Comparison of ENCODE assay signal across 22 cellular contexts in the genomic region with DNA sequence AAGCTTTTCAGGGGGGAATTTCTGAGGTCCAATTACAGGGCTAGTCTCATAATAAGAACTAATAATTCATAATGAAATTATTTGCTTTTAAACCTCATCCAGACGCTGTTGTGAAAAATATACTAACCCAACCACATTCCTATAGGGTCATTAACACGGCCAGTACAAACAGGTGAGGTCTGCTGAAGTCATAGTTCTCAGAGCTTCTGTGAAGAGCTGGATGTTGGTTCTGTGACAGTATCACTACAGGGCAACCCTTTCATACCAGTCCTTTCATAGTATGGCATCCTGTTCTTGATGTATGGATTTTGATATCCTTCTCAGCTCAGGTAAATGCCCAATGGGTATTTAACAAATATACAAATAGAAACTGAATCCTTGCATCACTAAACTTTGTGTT.
DNase-seq lines count a peak whose midpoint lies in the region; ATAC-seq and TF ChIP-seq lines count a peak whose summit lies in the region.
"Had no signal": no experiment of that assay in that cellular context is flagged by ENCODE, and none has a peak within 500 bp of the region (broad histone marks: within the 10 kb centered on the region; RNA-seq: fewer than 3 reads in every experiment).

No MANE protein-coding gene starts in this region.

- H3K27me3 ChIP-seq in RWPE2 (ENCODE audit: insufficient read depth, poor library complexity, severe bottlenecking) (no peaks in the 10 kb centered on the region), foreskin keratinocyte (no peaks in the 10 kb centered on the region)
- H3K27me3 ChIP-seq: ascending aorta, MG63, tibial artery had no signal

- H3K9me3 Mint-ChIP-seq in activated naive CD4-positive, alpha-beta T cell treated with anti-CD3 and anti-CD28 coated beads, Interleukin-2, amount 50 U/mL, for 72 hours, result peaks cover 0 to 8% of the 10 kb centered on the region in 2 donors
- no peaks in the 10 kb centered on the region for H3K9me3 Mint-ChIP-seq in stimulated activated naive CD8-positive, alpha-beta T cell treated with anti-CD3 and anti-CD28 coated beads, Interleukin-15, Interleukin-2, amounts not matched to agents 100 ng/mL and 50 ng/mL, for 24 hours
- H3K9me3 Mint-ChIP-seq: CD4-positive, alpha-beta T cell had no signal

- ATAC-seq in activated naive CD4-positive, alpha-beta T cell treated with anti-CD3 and anti-CD28 coated beads, Interleukin-2, amount 50 U/mL, for 72 hours, result peak; percentile 33 to 38
- ATAC-seq in RWPE2 (ENCODE audit: low read depth) (peak; percentile 70), foreskin keratinocyte (peak; percentile 76)
- ATAC-seq: SK-N-SH treated with all-trans-retinoic acid at 6 μM for 48 hours had no signal

- H3K4me1 Mint-ChIP-seq in stimulated activated naive CD8-positive, alpha-beta T cell treated with anti-CD3 and anti-CD28 coated beads, Interleukin-15, Interleukin-2, amounts not matched to agents 100 ng/mL and 50 ng/mL, for 24 hours (ENCODE audit: low read depth), result peaks cover 85% of the 10 kb centered on the region

- H3K36me3 Mint-ChIP-seq in activated naive CD4-positive, alpha-beta T cell treated with anti-CD3 and anti-CD28 coated beads, Interleukin-2, amount 50 U/mL, for 72 hours, result peaks cover 34 to 41% of the 10 kb centered on the region in 2 donors
- H3K36me3 Mint-ChIP-seq in stimulated activated naive CD8-positive, alpha-beta T cell treated with anti-CD3 and anti-CD28 coated beads, Interleukin-15, Interleukin-2, amounts not matched to agents 100 ng/mL and 50 ng/mL, for 24 hours (ENCODE audit: low read depth), result peaks cover 57% of the 10 kb centered on the region

- H3K4me1 ChIP-seq in RWPE2 (ENCODE audit: insufficient read depth, poor library complexity, severe bottlenecking), result peaks cover 12% of the 10 kb centered on the region
- no peaks in the 10 kb centered on the region for H3K4me1 ChIP-seq in foreskin keratinocyte
- H3K4me1 ChIP-seq: ascending aorta, HAP-1, tibial artery had no signal

- no peaks in the 10 kb centered on the region for H3K27me3 Mint-ChIP-seq in stimulated activated naive CD8-positive, alpha-beta T cell treated with anti-CD3 and anti-CD28 coated beads, Interleukin-15, Interleukin-2, amounts not matched to agents 100 ng/mL and 50 ng/mL, for 24 hours
- H3K27me3 Mint-ChIP-seq: CD4-positive, alpha-beta T cell had no signal

- no peak overlapping the region for H3K27ac ChIP-seq in RWPE2 (ENCODE audit: poor library complexity, severe bottlenecking)
- H3K27ac ChIP-seq in foreskin keratinocyte, result no peak overlapping the region
- H3K27ac ChIP-seq: ascending aorta, skin epidermis, tibial artery had no signal

- H3K36me3 ChIP-seq in RWPE2 (ENCODE audit: low read depth), result no peaks in the 10 kb centered on the region
- H3K36me3 ChIP-seq: ascending aorta, HAP-1, tibial artery had no signal

- H3K9me3 ChIP-seq in RWPE2 (ENCODE audit: severe bottlenecking), result no peaks in the 10 kb centered on the region
- H3K9me3 ChIP-seq: ascending aorta, HAP-1, MG63, tibial artery had no signal

- H3K4me3 Mint-ChIP-seq in stimulated activated naive CD8-positive, alpha-beta T cell treated with anti-CD3 and anti-CD28 coated beads, Interleukin-15, Interleukin-2, amounts not matched to agents 100 ng/mL and 50 ng/mL, for 24 hours, result peak overlapping the region; percentile 44
- H3K4me3 Mint-ChIP-seq: CD4-positive, alpha-beta T cell had no signal

- H3K27ac Mint-ChIP-seq in activated naive CD4-positive, alpha-beta T cell treated with anti-CD3 and anti-CD28 coated beads, Interleukin-2, amount 50 U/mL, for 72 hours, result peak overlapping the region in 1 of 2 donors; percentile 52
- peak overlapping the region; percentile 94 for H3K27ac Mint-ChIP-seq in stimulated activated naive CD8-positive, alpha-beta T cell treated with anti-CD3 and anti-CD28 coated beads, Interleukin-15, Interleukin-2, amounts not matched to agents 100 ng/mL and 50 ng/mL, for 24 hours
- H3K27ac Mint-ChIP-seq: CD4-positive, alpha-beta T cell had no signal

- TF ChIP-seq CTCF in RWPE2 (IDR thresholded peaks at IDR 0.05; ENCODE audit: poor library complexity, severe bottlenecking) (no peak), foreskin keratinocyte (conservative IDR thresholded peaks at IDR 0.05) (no peak)

- H3K4me3 ChIP-seq in RWPE2 (ENCODE audit: severe bottlenecking), result no peak overlapping the region
- H3K4me3 ChIP-seq: ascending aorta, HAP-1, MG63, skin epidermis, tibial artery had no signal

- no peak for DNase-seq in activated naive CD4-positive, alpha-beta T cell treated with anti-CD3 and anti-CD28 coated beads, Interleukin-2, amount 50 U/mL, for 72 hours (ENCODE audit: low spot score in 2 of 2)
- DNase-seq in activated naive CD4-positive, alpha-beta T cell treated with Interleukin-2 at 50 U/mL for 16 hours, result no peak
- DNase-seq in RWPE2 (ENCODE audit: low spot score) (no peak), foreskin keratinocyte (peak in 1 of 2 donors; percentile 48), NCI-H524 treated with DMSO at 0.1 percent for 48 hours (lab: John Stamatoyannopoulos, UW) (no peak), amygdala (lab: John Stamatoyannopoulos, UW) (no peak), DMS114 treated with DMSO at 0.1 percent for 48 hours (lab: John Stamatoyannopoulos, UW; ENCODE audit: unreplicated experiment) (no peak)
- DNase-seq: activated gamma-delta T cell; CD4-positive, alpha-beta T cell; foreskin fibroblast; GDM1; MG63; NCI-H1436; NCI-H526; stimulated activated naive CD4-positive, alpha-beta T cell; T1000; tibial artery had no signal
